ENCODE assay signal across 9 cellular contexts in genomic region chr4:4395849-4396627, GRCh38. TPM values are rescaled to one million over a fixed set of nuclear protein-coding genes. Genes with fewer than 3 reads are reported as not detected.
DNase-seq lines count a peak whose midpoint lies in the region; TF ChIP-seq lines count a peak whose summit lies in the region.
"Had no signal": no experiment of that assay in that cellular context is flagged by ENCODE, and none has a peak within 500 bp of the region (broad histone marks: within the 10 kb centered on the region; RNA-seq: fewer than 3 reads in every experiment).

No MANE protein-coding gene starts in this region.

- H3K4me1 ChIP-seq in BE2C (peaks cover 55% of the 10 kb centered on the region), vagina (no peaks in the 10 kb centered on the region), thyroid gland (no peaks in the 10 kb centered on the region)

- H3K27me3 ChIP-seq in BE2C = no peaks in the 10 kb centered on the region
- H3K27me3 ChIP-seq in vagina = no peaks in the 10 kb centered on the region
- no peaks in the 10 kb centered on the region for H3K27me3 ChIP-seq in thyroid gland

- H3K9me3 ChIP-seq in BE2C (no peaks in the 10 kb centered on the region), vagina (no peaks in the 10 kb centered on the region), thyroid gland (no peaks in the 10 kb centered on the region)

- no peak overlapping the region for H3K27ac ChIP-seq in vagina
- H3K27ac ChIP-seq in thyroid gland = no peak overlapping the region

- peak; percentile 65 for DNase-seq in BE2C
- DNase-seq in GM20000 (ENCODE audit: low spot score) = peak; percentile 60
- DNase-seq in NCI-H524 (lab: John Stamatoyannopoulos, UW) = peak; percentile 89 to 92
- peak; percentile 62 for DNase-seq in hepatic stellate cell (ENCODE audit: low spot score)
- no peak for DNase-seq in SKM-1 (lab: John Stamatoyannopoulos, UW; ENCODE audit: unreplicated experiment)
- DNase-seq in vagina (ENCODE audit: extremely low spot score in 2 of 2) = no peak
- DNase-seq in OCI-M2 (lab: John Stamatoyannopoulos, UW; ENCODE audit: unreplicated experiment) = no peak
- DNase-seq in thyroid gland = no peak

- H3K36me3 ChIP-seq in BE2C (peaks cover 80% of the 10 kb centered on the region), vagina (no peaks in the 10 kb centered on the region), thyroid gland (no peaks in the 10 kb centered on the region)

- no peak for TF ChIP-seq POLR2A in vagina (IDR thresholded peaks at IDR 0.05)
- no peak for TF ChIP-seq POLR2A in thyroid gland (IDR thresholded peaks at IDR 0.05)

- peak; percentile 25 for TF ChIP-seq CTCF in BE2C (IDR thresholded peaks at IDR 0.05; ENCODE audit: low read depth, low read length)
- TF ChIP-seq CTCF in GM20000 (IDR thresholded peaks at IDR 0.05; ENCODE audit: extremely low read depth, missing control alignments) = no peak
- no peak for TF ChIP-seq CTCF in vagina (IDR thresholded peaks at IDR 0.05)
- TF ChIP-seq CTCF in thyroid gland (IDR thresholded peaks at IDR 0.05) = no peak

- intact Hi-C loops in vagina (cut with DNase I) (no loop called here), thyroid gland (cut with DNase I) (no loop called here)

- peak overlapping the region; percentile 43 for H3K4me3 ChIP-seq in BE2C (ENCODE audit: low read depth, low read length)
- no peak overlapping the region for H3K4me3 ChIP-seq in vagina
- H3K4me3 ChIP-seq in thyroid gland (replicated peaks in 1 of 3) = no peak overlapping the region

- WGBS in thyroid gland, 2 donors = 34 to 35% methylated on average over 17 to 19 of the region's 26 CpGs

RNA-seq across cellular contexts. Expression of gene NSG1, which starts 9.1 kb away (rescaled TPM):
- polyA plus RNA-seq in BE2C (2012; ENCODE audit: insufficient read depth, insufficient read length, low read depth) = 49.2 TPM
- 32.9 TPM for total RNA-seq in vagina
- under 1 TPM in 2 of 4 donors, not detected in 2; 0.40 to 0.44 TPM for total RNA-seq in thyroid gland
- total RNA-seq: glomerular endothelial cell had no signal

Comparison
In these comparisons a context has a peak if more than half of its experiments do, and no peak if none do; other contexts are left out.
1. DNase-seq: peak in BE2C (single experiment), GM20000 (single experiment), NCI-H524 (2 of 2) and hepatic stellate cell (single experiment); none in SKM-1 (single experiment), vagina (0 of 2), OCI-M2 (single experiment) and thyroid gland (0 of 2).
2. RNA of gene NSG1, which starts 9.1 kb away (total RNA-seq): 32.9 TPM in vagina (single experiment); 0.40 to 0.44 TPM in thyroid gland; every median in the first group is over 10 times any median in the second.